1 cellular context compared by ENCODE assay signal in the genomic region with DNA sequence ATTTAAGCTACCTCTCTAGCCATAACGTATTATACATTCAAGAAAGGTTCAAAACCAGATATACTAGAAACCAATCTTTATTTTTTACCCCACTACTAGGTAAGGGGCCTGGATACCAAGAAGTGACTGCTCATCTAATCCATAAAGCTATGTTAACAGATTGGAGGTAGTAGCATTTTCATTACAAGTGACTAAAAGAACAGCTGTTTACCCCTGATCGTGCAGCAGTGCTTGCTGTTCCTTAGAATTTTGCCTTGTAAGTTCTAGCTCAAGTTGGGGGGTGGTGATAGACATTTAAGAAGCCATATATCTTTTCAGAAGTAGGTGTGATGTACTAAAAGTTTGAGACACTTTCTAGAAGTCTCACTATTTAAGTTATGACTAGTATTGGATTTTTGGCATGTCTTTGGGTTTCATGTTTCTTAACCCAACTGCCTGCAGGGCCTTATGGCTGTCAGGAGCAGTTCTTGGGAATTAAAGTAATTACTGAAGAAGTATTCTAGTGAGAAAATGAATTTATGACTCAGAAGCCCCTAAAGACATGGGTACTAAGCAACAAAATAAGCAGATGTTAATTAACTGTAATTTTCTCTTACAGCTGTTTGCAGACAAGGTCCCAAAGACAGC.
TF ChIP-seq lines count a peak whose summit lies in the region.

No MANE protein-coding gene starts in this region.

TF ChIP-seq in HCT116, 20 proteins besides CTCF, POLR2A, EP300 and RAD21 (continued from another document):
- TF ChIP-seq, protein P1, sequence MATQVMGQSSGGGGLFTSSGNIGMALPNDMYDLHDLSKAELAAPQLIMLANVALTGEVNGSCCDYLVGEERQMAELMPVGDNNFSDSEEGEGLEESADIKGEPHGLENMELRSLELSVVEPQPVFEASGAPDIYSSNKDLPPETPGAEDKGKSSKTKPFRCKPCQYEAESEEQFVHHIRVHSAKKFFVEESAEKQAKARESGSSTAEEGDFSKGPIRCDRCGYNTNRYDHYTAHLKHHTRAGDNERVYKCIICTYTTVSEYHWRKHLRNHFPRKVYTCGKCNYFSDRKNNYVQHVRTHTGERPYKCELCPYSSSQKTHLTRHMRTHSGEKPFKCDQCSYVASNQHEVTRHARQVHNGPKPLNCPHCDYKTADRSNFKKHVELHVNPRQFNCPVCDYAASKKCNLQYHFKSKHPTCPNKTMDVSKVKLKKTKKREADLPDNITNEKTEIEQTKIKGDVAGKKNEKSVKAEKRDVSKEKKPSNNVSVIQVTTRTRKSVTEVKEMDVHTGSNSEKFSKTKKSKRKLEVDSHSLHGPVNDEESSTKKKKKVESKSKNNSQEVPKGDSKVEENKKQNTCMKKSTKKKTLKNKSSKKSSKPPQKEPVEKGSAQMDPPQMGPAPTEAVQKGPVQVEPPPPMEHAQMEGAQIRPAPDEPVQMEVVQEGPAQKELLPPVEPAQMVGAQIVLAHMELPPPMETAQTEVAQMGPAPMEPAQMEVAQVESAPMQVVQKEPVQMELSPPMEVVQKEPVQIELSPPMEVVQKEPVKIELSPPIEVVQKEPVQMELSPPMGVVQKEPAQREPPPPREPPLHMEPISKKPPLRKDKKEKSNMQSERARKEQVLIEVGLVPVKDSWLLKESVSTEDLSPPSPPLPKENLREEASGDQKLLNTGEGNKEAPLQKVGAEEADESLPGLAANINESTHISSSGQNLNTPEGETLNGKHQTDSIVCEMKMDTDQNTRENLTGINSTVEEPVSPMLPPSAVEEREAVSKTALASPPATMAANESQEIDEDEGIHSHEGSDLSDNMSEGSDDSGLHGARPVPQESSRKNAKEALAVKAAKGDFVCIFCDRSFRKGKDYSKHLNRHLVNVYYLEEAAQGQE (IDR thresholded peaks at IDR 0.05; ENCODE audit: low read depth) = no peak
- TF ChIP-seq ZFX (IDR thresholded peaks at IDR 0.05) = no peak
- no peak for TF ChIP-seq FOSL1 (IDR thresholded peaks at IDR 0.05; ENCODE audit: low read depth)
TF ChIP-seq in HCT116: peak in this region for 0.
